ENCODE assay signal across 8 cellular contexts in genomic region chr15:31871159-31871886, GRCh38. TPM values are rescaled to one million over a fixed set of nuclear protein-coding genes. Genes with fewer than 3 reads are reported as not detected.
DNase-seq lines count a peak whose midpoint lies in the region; ATAC-seq, FAIRE-seq and TF ChIP-seq lines count a peak whose summit lies in the region.

No MANE protein-coding gene starts in this region.

- H3K9me3 ChIP-seq in heart right ventricle (no peaks in the 10 kb centered on the region), skeletal muscle satellite cell (replicated peaks; ENCODE audit: low read length) (no peaks in the 10 kb centered on the region)

- H3K9me3 Mint-ChIP-seq in activated naive CD4-positive, alpha-beta T cell treated with anti-CD3 and anti-CD28 coated beads for 36 hours = no peaks in the 10 kb centered on the region

- peak; percentile 13 for DNase-seq in activated naive CD4-positive, alpha-beta T cell treated with anti-CD3 and anti-CD28 coated beads for 36 hours
- DNase-seq in activated naive CD4-positive, alpha-beta T cell treated with Interleukin-2 at 50 U/mL for 16 hours = no peak
- DNase-seq in heart right ventricle (no peak), frontal cortex (ENCODE audit: low spot score in 2 of 2) (no peak), glomerular visceral epithelial cell (ENCODE audit: extremely low spot score) (no peak), NCI-H748 (lab: John Stamatoyannopoulos, UW; ENCODE audit: unreplicated experiment) (no peak)

- intact Hi-C loops in activated naive CD4-positive, alpha-beta T cell treated with anti-CD3 and anti-CD28 coated beads for 36 hours (cut with micrococcal nuclease) = loop anchor here (10.0 kb wide), 1 partner anchor 377 kb away; no protein-coding TSS in a partner anchor
- intact Hi-C loops in heart right ventricle (cut with DNase I) = loop anchor here in 1 of 10 donors (5.0 kb wide), 1 partner anchor 379 kb away; no protein-coding TSS in a partner anchor

- H3K4me3 Mint-ChIP-seq in activated naive CD4-positive, alpha-beta T cell treated with anti-CD3 and anti-CD28 coated beads for 36 hours = peak overlapping the region; percentile 87

- H3K4me3 ChIP-seq in WI38 (ENCODE audit: low read depth, low read length) (peak overlapping the region; percentile 54), heart right ventricle (peak overlapping the region in 9 of 10 donors; percentile 51 to 69 (median 66)), skeletal muscle satellite cell (ENCODE audit: low read length) (peak overlapping the region; percentile 86)

- TF ChIP-seq CTCF in WI38 (IDR thresholded peaks at IDR 0.05; ENCODE audit: low read depth, low read length) (no peak), heart right ventricle (IDR thresholded peaks at IDR 0.05) (no peak)

- FAIRE-seq in frontal cortex (lab: Jason Lieb, UNC) = no peak

- H3K27ac ChIP-seq in heart right ventricle = peak overlapping the region in 9 of 10 donors; percentile 2 to 80 (median 75)

- H3K27me3 Mint-ChIP-seq in activated naive CD4-positive, alpha-beta T cell treated with anti-CD3 and anti-CD28 coated beads for 36 hours (ENCODE audit: low read depth) = peaks cover 10% of the 10 kb centered on the region

- ATAC-seq in heart right ventricle = peak in 3 of 8 donors; percentile 5 to 26 (median 16)

- 44 to 47% methylated on average over 14 of the region's 14 CpGs for WGBS in heart right ventricle, 2 donors

- H3K27me3 ChIP-seq in heart right ventricle (peaks cover 0 to 13% (median 0%) of the 10 kb centered on the region in 7 donors), skeletal muscle satellite cell (ENCODE audit: control insufficient read depth, insufficient read depth, low read length) (peaks cover 5% of the 10 kb centered on the region)

- peaks cover 9% of the 10 kb centered on the region for H3K4me1 Mint-ChIP-seq in activated naive CD4-positive, alpha-beta T cell treated with anti-CD3 and anti-CD28 coated beads for 36 hours (ENCODE audit: low read depth)

- H3K36me3 Mint-ChIP-seq in activated naive CD4-positive, alpha-beta T cell treated with anti-CD3 and anti-CD28 coated beads for 36 hours (ENCODE audit: low read depth) = no peaks in the 10 kb centered on the region

- peak overlapping the region; percentile 80 for H3K27ac Mint-ChIP-seq in activated naive CD4-positive, alpha-beta T cell treated with anti-CD3 and anti-CD28 coated beads for 36 hours

- peaks cover 0 to 23% (median 5%) of the 10 kb centered on the region in 9 donors for H3K4me1 ChIP-seq in heart right ventricle
- peaks cover 4% of the 10 kb centered on the region for H3K4me1 ChIP-seq in skeletal muscle satellite cell (ENCODE audit: control insufficient read depth, insufficient read depth, low read length)

- peak overlapping the region; percentile 68 for H3K9ac ChIP-seq in skeletal muscle satellite cell (ENCODE audit: low read depth, low read length)

- CTCF ChIA-PET in activated naive CD4-positive, alpha-beta T cell treated with anti-CD3 and anti-CD28 coated beads for 36 hours (lab: Charles Lee) = no interaction called here

- no peaks in the 10 kb centered on the region for H3K36me3 ChIP-seq in heart right ventricle
- H3K36me3 ChIP-seq in skeletal muscle satellite cell (ENCODE audit: insufficient read depth, low read length) = no peaks in the 10 kb centered on the region

- peak overlapping the region; percentile 97 for H3K4me2 ChIP-seq in skeletal muscle satellite cell (ENCODE audit: low read length)

RNA-seq across cellular contexts. Expression of gene OTUD7A, which starts 0.8 kb away (rescaled TPM):
- 1 to 10 TPM in 1 of 2 experiments, under 1 TPM in 1; 0.99 to 1.0 TPM for total RNA-seq in activated naive CD4-positive, alpha-beta T cell treated with anti-CD3 and anti-CD28 coated beads for 36 hours
- total RNA-seq in heart right ventricle (1 to 10 TPM in 5 of 10 donors, under 1 TPM in 5; 0.33 to 1.8 (median 1.1) TPM), frontal cortex (6.9 TPM)
- polyA plus RNA-seq in heart right ventricle = 1 to 10 TPM in 1 of 2 donors, under 1 TPM in 1; 0.33 to 1.2 TPM
- total RNA-seq in skeletal muscle satellite cell (2012; rRNA removed) = 0.22 and 1.8 TPM in 2 replicates
